ENCODE assay signal across 13 cellular contexts in genomic region chr10:28935061-28935460, GRCh38.
DNase-seq lines count a peak whose midpoint lies in the region; ATAC-seq and TF ChIP-seq lines count a peak whose summit lies in the region.
"Had no signal": no experiment of that assay in that cellular context is flagged by ENCODE, and none has a peak within 500 bp of the region (broad histone marks: within the 10 kb centered on the region; RNA-seq: fewer than 3 reads in every experiment).

No MANE protein-coding gene starts in this region.

- no peak overlapping the region for H3K27ac ChIP-seq in A673 (ENCODE audit: low read depth, low read length, poor library complexity, severe bottlenecking)
- no peak overlapping the region for H3K27ac ChIP-seq in upper lobe of left lung
- H3K27ac ChIP-seq: BLaER1 treated with 17β-estradiol and CSF1 and Interleukin-3, amounts not matched to agents 10 nM and 100 nM; GM23248 had no signal

- H3K27me3 Mint-ChIP-seq in neural crest cell (ENCODE audit: low read depth) = peaks cover 74% of the 10 kb centered on the region
- H3K27me3 Mint-ChIP-seq: CD4-positive, CD25-positive, alpha-beta regulatory T cell had no signal

- H3K4me1 ChIP-seq in A673 (ENCODE audit: insufficient read depth, low read length, poor library complexity, severe bottlenecking) = peaks cover 19% of the 10 kb centered on the region
- peaks cover 23% of the 10 kb centered on the region for H3K4me1 ChIP-seq in adipocyte (ENCODE audit: control insufficient read depth, insufficient read depth, low read length)
- H3K4me1 ChIP-seq in upper lobe of left lung = peaks cover 4 to 20% (median 6%) of the 10 kb centered on the region in 4 donors

- H3K4me3 ChIP-seq in A673 (ENCODE audit: low read depth, low read length, poor library complexity, severe bottlenecking) = no peak overlapping the region
- no peak overlapping the region for H3K4me3 ChIP-seq in adipocyte (ENCODE audit: low read length)
- no peak overlapping the region for H3K4me3 ChIP-seq in upper lobe of left lung
- H3K4me3 ChIP-seq: BLaER1 treated with 17β-estradiol and CSF1 and Interleukin-3, amounts not matched to agents 10 nM and 100 nM; GM23248 had no signal

- no peaks in the 10 kb centered on the region for H3K36me3 ChIP-seq in A673 (ENCODE audit: insufficient read depth, low read length, poor library complexity, severe bottlenecking)
- no peaks in the 10 kb centered on the region for H3K36me3 ChIP-seq in adipocyte (ENCODE audit: control insufficient read depth, insufficient read depth, low read length, severe bottlenecking)
- no peaks in the 10 kb centered on the region for H3K36me3 ChIP-seq in upper lobe of left lung
- H3K36me3 ChIP-seq: BLaER1 treated with 17β-estradiol and CSF1 and Interleukin-3, amounts not matched to agents 10 nM and 100 nM had no signal

- no peak overlapping the region for H3K4me3 Mint-ChIP-seq in neural crest cell
- H3K4me3 Mint-ChIP-seq: CD4-positive, CD25-positive, alpha-beta regulatory T cell had no signal

- no peaks in the 10 kb centered on the region for H3K9me3 Mint-ChIP-seq in neural crest cell

- H3K9me3 ChIP-seq in A673 (ENCODE audit: low read depth, low read length, poor library complexity, severe bottlenecking) (no peaks in the 10 kb centered on the region), adipocyte (ENCODE audit: control insufficient read depth, low read length) (no peaks in the 10 kb centered on the region), upper lobe of left lung (no peaks in the 10 kb centered on the region)

- ATAC-seq in upper lobe of left lung (ENCODE audit: low FRiP score in 2 of 2) = no peak

- peaks cover 27% of the 10 kb centered on the region for H3K4me1 Mint-ChIP-seq in neural crest cell
- H3K4me1 Mint-ChIP-seq: CD4-positive, CD25-positive, alpha-beta regulatory T cell had no signal

- TF ChIP-seq POLR2A in upper lobe of left lung (IDR thresholded peaks at IDR 0.05) = no peak

- CTCF ChIA-PET in A673 (lab: Charles Lee) = no interaction called here

- POLR2A ChIA-PET in A673 (lab: Charles Lee; ENCODE audit: low non-redundant PET) = no interaction called here

- no TSS peak for BruUV-seq in A673 (replicated peaks; lab: Mats Ljungman, UMichigan)

- DNase-seq in A673 (ENCODE audit: low spot score) (peak; percentile 30), adipocyte (ENCODE audit: low read depth) (peak; percentile 52), iris pigment epithelial cell (ENCODE audit: low read depth) (peak; percentile 46), neural crest cell (ENCODE audit: low read depth, low spot score) (no peak), upper lobe of left lung (no peak), ecto neural progenitor cell (ENCODE audit: low spot score) (no peak), foreskin melanocyte (no peak)
- DNase-seq: 8988T; ACHN; CD4-positive, CD25-positive, alpha-beta regulatory T cell; DMS79; GM23248 had no signal

- no peak for TF ChIP-seq EP300 in upper lobe of left lung (IDR thresholded peaks at IDR 0.05)

- TF ChIP-seq CTCF in A673 (conservative IDR thresholded peaks at IDR 0.05; ENCODE audit: low read depth, low read length) (no peak), neural crest cell (conservative IDR thresholded peaks at IDR 0.05) (no peak), upper lobe of left lung (IDR thresholded peaks at IDR 0.05) (no peak)

- H3K27me3 ChIP-seq in A673 (replicated peaks; ENCODE audit: insufficient read depth, low read depth, low read length, poor library complexity) (no peaks in the 10 kb centered on the region), adipocyte (replicated peaks; ENCODE audit: control insufficient read depth, insufficient read depth, low read length) (peaks cover 9% of the 10 kb centered on the region), upper lobe of left lung (no peaks in the 10 kb centered on the region)
- H3K27me3 ChIP-seq: BLaER1 treated with 17β-estradiol and CSF1 and Interleukin-3, amounts not matched to agents 10 nM and 100 nM had no signal

- intact Hi-C loops in A673 (cut with micrococcal nuclease; ENCODE audit: unreplicated experiment) = loop anchor here (5.0 kb wide), 1 partner anchor 258 kb away; the partner anchor contains the start of gene BAMBI

- no peak overlapping the region for H3K9ac ChIP-seq in adipocyte (ENCODE audit: low read length)
- H3K9ac ChIP-seq: BLaER1 treated with 17β-estradiol and CSF1 and Interleukin-3, amounts not matched to agents 10 nM and 100 nM; GM23248 had no signal

- peak overlapping the region; percentile 48 for H3K27ac Mint-ChIP-seq in neural crest cell (ENCODE audit: unreplicated experiment)
- H3K27ac Mint-ChIP-seq: CD4-positive, CD25-positive, alpha-beta regulatory T cell had no signal

- peaks cover 4% of the 10 kb centered on the region for H3K36me3 Mint-ChIP-seq in neural crest cell (ENCODE audit: low read depth)
- H3K36me3 Mint-ChIP-seq: CD4-positive, CD25-positive, alpha-beta regulatory T cell had no signal

- 85 to 90% methylated on average over 2 of the region's 2 CpGs for WGBS in upper lobe of left lung, 2 donors

Comparison
In these comparisons a context has a peak if more than half of its experiments do, and no peak if none do; other contexts are left out.
1. DNase-seq: peak in A673 (single experiment), adipocyte (single experiment) and iris pigment epithelial cell (single experiment); none in neural crest cell (single experiment), upper lobe of left lung (0 of 2), ecto neural progenitor cell (single experiment) and foreskin melanocyte (single experiment).